19 cellular contexts compared by ENCODE assay signal in genomic region chr22:47002692-47003091, GRCh38.
DNase-seq lines count a peak whose midpoint lies in the region; ATAC-seq, FAIRE-seq and TF ChIP-seq lines count a peak whose summit lies in the region.
"Had no signal": no experiment of that assay in that cellular context is flagged by ENCODE, and none has a peak within 500 bp of the region (broad histone marks: within the 10 kb centered on the region; RNA-seq: fewer than 3 reads in every experiment).

No MANE protein-coding gene starts in this region.

- peaks cover 19% of the 10 kb centered on the region for H3K4me1 Mint-ChIP-seq in stimulated activated naive CD8-positive, alpha-beta T cell treated with anti-CD3 and anti-CD28 coated beads, Interleukin-15, Interleukin-2, amounts not matched to agents 100 ng/mL and 50 ng/mL, for 24 hours (ENCODE audit: low read depth)
- peaks cover 26% of the 10 kb centered on the region for H3K4me1 Mint-ChIP-seq in stimulated activated naive CD8-positive, alpha-beta T cell treated with anti-CD3 and anti-CD28 coated beads, Interleukin-15, amount 100 ng/mL, for 72 hours
- no peaks in the 10 kb centered on the region for H3K4me1 Mint-ChIP-seq in WTC11

- no peak for DNase-seq in stimulated activated naive CD8-positive, alpha-beta T cell treated with anti-CD3 and anti-CD28 coated beads, Interleukin-15, amount 100 ng/mL, for 72 hours
- DNase-seq in WTC11 (ENCODE audit: low spot score) = no peak
- peak; percentile 43 for DNase-seq in posterior vena cava (ENCODE audit: low spot score)
- DNase-seq in activated naive CD4-positive, alpha-beta T cell treated with anti-CD3 and anti-CD28 coated beads, Interleukin-2, amount 50 U/mL, for 72 hours (ENCODE audit: low spot score in 2 of 2) = no peak
- DNase-seq in urothelium cell line (ENCODE audit: low spot score) = no peak
- DNase-seq: CD8-positive, alpha-beta memory T cell; COR-L47; DMS 273 treated with DMSO at 0.1 percent for 48 hours; DMS53; DND-41; EL; HCEC 1CT had no signal

- POLR2A ChIA-PET in WTC11 (lab: Charles Lee) = no interaction called here

- no peak for TF ChIP-seq CTCF in WTC11 (IDR thresholded peaks at IDR 0.05)

- CTCF ChIA-PET in WTC11 (lab: Charles Lee) = interaction anchor here (0.8 kb wide), 1 partner anchor 10 kb away, joined by 4 read pairs; no protein-coding TSS in a partner anchor

- peak overlapping the region; percentile 28 for H3K27ac Mint-ChIP-seq in stimulated activated naive CD8-positive, alpha-beta T cell treated with anti-CD3 and anti-CD28 coated beads, Interleukin-15, Interleukin-2, amounts not matched to agents 100 ng/mL and 50 ng/mL, for 24 hours
- no peak overlapping the region for H3K27ac Mint-ChIP-seq in stimulated activated naive CD8-positive, alpha-beta T cell treated with anti-CD3 and anti-CD28 coated beads, Interleukin-15, amount 100 ng/mL, for 72 hours
- no peak overlapping the region for H3K27ac Mint-ChIP-seq in WTC11
- peak overlapping the region in 1 of 2 donors; percentile 48 for H3K27ac Mint-ChIP-seq in activated naive CD4-positive, alpha-beta T cell treated with anti-CD3 and anti-CD28 coated beads, Interleukin-2, amount 50 U/mL, for 72 hours
- H3K27ac Mint-ChIP-seq: B cell had no signal

- FAIRE-seq in urothelium cell line (lab: Jason Lieb, UNC) = no peak
- FAIRE-seq: GM12878, GM19239, HepG2 had no signal

- no peaks in the 10 kb centered on the region for H3K27me3 Mint-ChIP-seq in stimulated activated naive CD8-positive, alpha-beta T cell treated with anti-CD3 and anti-CD28 coated beads, Interleukin-15, Interleukin-2, amounts not matched to agents 100 ng/mL and 50 ng/mL, for 24 hours
- no peaks in the 10 kb centered on the region for H3K27me3 Mint-ChIP-seq in stimulated activated naive CD8-positive, alpha-beta T cell treated with anti-CD3 and anti-CD28 coated beads, Interleukin-15, amount 100 ng/mL, for 72 hours
- no peaks in the 10 kb centered on the region for H3K27me3 Mint-ChIP-seq in WTC11 (ENCODE audit: low read depth)
- H3K27me3 Mint-ChIP-seq: B cell, IgD-negative memory B cell had no signal

- H3K4me3 Mint-ChIP-seq in stimulated activated naive CD8-positive, alpha-beta T cell treated with anti-CD3 and anti-CD28 coated beads, Interleukin-15, Interleukin-2, amounts not matched to agents 100 ng/mL and 50 ng/mL, for 24 hours = no peak overlapping the region
- no peak overlapping the region for H3K4me3 Mint-ChIP-seq in stimulated activated naive CD8-positive, alpha-beta T cell treated with anti-CD3 and anti-CD28 coated beads, Interleukin-15, amount 100 ng/mL, for 72 hours
- H3K4me3 Mint-ChIP-seq in WTC11 = no peak overlapping the region
- H3K4me3 Mint-ChIP-seq: B cell, IgD-negative memory B cell had no signal

- peaks cover 18% of the 10 kb centered on the region for H3K36me3 Mint-ChIP-seq in stimulated activated naive CD8-positive, alpha-beta T cell treated with anti-CD3 and anti-CD28 coated beads, Interleukin-15, Interleukin-2, amounts not matched to agents 100 ng/mL and 50 ng/mL, for 24 hours (ENCODE audit: low read depth)
- H3K36me3 Mint-ChIP-seq in WTC11 = no peaks in the 10 kb centered on the region
- no peaks in the 10 kb centered on the region for H3K36me3 Mint-ChIP-seq in activated naive CD4-positive, alpha-beta T cell treated with anti-CD3 and anti-CD28 coated beads, Interleukin-2, amount 50 U/mL, for 72 hours
- H3K36me3 Mint-ChIP-seq: IgD-negative memory B cell had no signal

- intact Hi-C loops in posterior vena cava (cut with DNase I) = no loop called here

- no peak for ATAC-seq in stimulated activated naive CD8-positive, alpha-beta T cell treated with anti-CD3 and anti-CD28 coated beads, Interleukin-15, amount 100 ng/mL, for 72 hours
- ATAC-seq in WTC11 (0 out of 2 replicates have a peak, but pooled peaks have one; percentile 22), HG03159 (IDR thresholded peaks at IDR 0.05; ENCODE audit: unreplicated experiment) (no peak)
- no peak for ATAC-seq in activated naive CD4-positive, alpha-beta T cell treated with anti-CD3 and anti-CD28 coated beads, Interleukin-2, amount 50 U/mL, for 72 hours
- ATAC-seq: GM12878, HepG2 had no signal

- no peaks in the 10 kb centered on the region for H3K9me3 Mint-ChIP-seq in stimulated activated naive CD8-positive, alpha-beta T cell treated with anti-CD3 and anti-CD28 coated beads, Interleukin-15, Interleukin-2, amounts not matched to agents 100 ng/mL and 50 ng/mL, for 24 hours
- H3K9me3 Mint-ChIP-seq in stimulated activated naive CD8-positive, alpha-beta T cell treated with anti-CD3 and anti-CD28 coated beads, Interleukin-15, amount 100 ng/mL, for 72 hours = no peaks in the 10 kb centered on the region
- no peaks in the 10 kb centered on the region for H3K9me3 Mint-ChIP-seq in WTC11
- H3K9me3 Mint-ChIP-seq in activated naive CD4-positive, alpha-beta T cell treated with anti-CD3 and anti-CD28 coated beads, Interleukin-2, amount 50 U/mL, for 72 hours = no peaks in the 10 kb centered on the region
- H3K9me3 Mint-ChIP-seq: CD8-positive, alpha-beta memory T cell; IgD-negative memory B cell had no signal

TF ChIP-seq in WTC11, 78 proteins besides CTCF, POLR2A, EP300 and RAD21:
- TF ChIP-seq TEAD1 (CRISPR knock-in tag; IDR thresholded peaks at IDR 0.05) = no peak
- no peak for TF ChIP-seq TEAD4 (CRISPR knock-in tag; IDR thresholded peaks at IDR 0.05)
- no peak for TF ChIP-seq ZNF138 (CRISPR knock-in tag; conservative IDR thresholded peaks at IDR 0.05)
- TF ChIP-seq NFATC4 (CRISPR knock-in tag; IDR thresholded peaks at IDR 0.05) = no peak
- no peak for TF ChIP-seq TP53 (CRISPR knock-in tag; IDR thresholded peaks at IDR 0.05)
- no peak for TF ChIP-seq IRF2 (CRISPR knock-in tag; IDR thresholded peaks at IDR 0.05; ENCODE audit: borderline replicate concordance, low read depth)
- no peak for TF ChIP-seq ZNF219 (CRISPR knock-in tag; IDR thresholded peaks at IDR 0.05; ENCODE audit: borderline replicate concordance)
- no peak for TF ChIP-seq PRDM15 (CRISPR knock-in tag; IDR thresholded peaks at IDR 0.05)
- TF ChIP-seq MLX (CRISPR knock-in tag; IDR thresholded peaks at IDR 0.05) = no peak
- TF ChIP-seq MXD4 (CRISPR knock-in tag; IDR thresholded peaks at IDR 0.05; ENCODE audit: borderline replicate concordance) = no peak
